ENCODE assay signal across 16 cellular contexts in genomic region chr18:32284284-32284683, GRCh38.
"Had no signal": no experiment of that assay in that cellular context is flagged by ENCODE, and none has a peak within 500 bp of the region (broad histone marks: within the 10 kb centered on the region; RNA-seq: fewer than 3 reads in every experiment).

No MANE protein-coding gene starts in this region.

- H3K27ac Mint-ChIP-seq: activated B cell treated with CpG ODN at 0.5 μM for 24 hours; activated CD4-positive, alpha-beta memory T cell treated with anti-CD3 and anti-CD28 coated beads for 36 hours; activated CD8-positive, alpha-beta memory T cell treated with anti-CD3 and anti-CD28 coated beads, Interleukin-2, amount 10 ng/mL, durations not matched to agents 7 days and 5 days; activated naive CD8-positive, alpha-beta T cell treated with anti-CD3 and anti-CD28 coated beads for 36 hours; nephron; T-helper 2 cell treated with Interferon-gamma antibody and Interleukin-4, amounts not matched to agents 5 μg/mL and 100 μg/mL, for 36 hours had no signal

- H3K9me3 ChIP-seq: breast epithelium had no signal

- H3K4me3 Mint-ChIP-seq: activated B cell treated with CpG ODN at 0.5 μM for 24 hours; activated CD4-positive, alpha-beta memory T cell treated with anti-CD3 and anti-CD28 coated beads for 36 hours; activated CD8-positive, alpha-beta memory T cell treated with anti-CD3 and anti-CD28 coated beads, Interleukin-2, amount 10 ng/mL, durations not matched to agents 7 days and 5 days; activated naive CD8-positive, alpha-beta T cell treated with anti-CD3 and anti-CD28 coated beads for 36 hours; nephron; T-helper 2 cell treated with Interferon-gamma antibody and Interleukin-4, amounts not matched to agents 5 μg/mL and 100 μg/mL, for 36 hours had no signal

- H3K27me3 Mint-ChIP-seq: activated B cell treated with CpG ODN at 0.5 μM for 24 hours; activated CD8-positive, alpha-beta memory T cell treated with anti-CD3 and anti-CD28 coated beads, Interleukin-2, amount 10 ng/mL, durations not matched to agents 7 days and 5 days had no signal

- H3K9me3 Mint-ChIP-seq: activated B cell treated with CpG ODN at 0.5 μM for 24 hours; activated CD4-positive, alpha-beta memory T cell treated with anti-CD3 and anti-CD28 coated beads for 36 hours; activated naive CD8-positive, alpha-beta T cell treated with anti-CD3 and anti-CD28 coated beads for 36 hours; nephron; T-helper 2 cell treated with Interferon-gamma antibody and Interleukin-4, amounts not matched to agents 5 μg/mL and 100 μg/mL, for 36 hours had no signal

- ATAC-seq: activated CD8-positive, alpha-beta memory T cell treated with anti-CD3 and anti-CD28 coated beads, Interleukin-2, amount 10 ng/mL, durations not matched to agents 7 days and 5 days; esophagus mucosa; left lobe of liver; stimulated activated naive CD8-positive, alpha-beta T cell treated with anti-CD3 and anti-CD28 coated beads, Interleukin-15, Interleukin-2, amounts not matched to agents 100 U/mL and 50 U/mL, for 24 hours had no signal

- H3K4me1 Mint-ChIP-seq: activated B cell treated with CpG ODN at 0.5 μM for 24 hours; activated CD8-positive, alpha-beta memory T cell treated with anti-CD3 and anti-CD28 coated beads, Interleukin-2, amount 10 ng/mL, durations not matched to agents 7 days and 5 days; activated naive CD8-positive, alpha-beta T cell treated with anti-CD3 and anti-CD28 coated beads for 36 hours had no signal

- H3K4me3 ChIP-seq: breast epithelium, lung had no signal

- H3K27me3 ChIP-seq: breast epithelium had no signal

- H3K4me1 ChIP-seq: breast epithelium had no signal

- DNase-seq: activated B cell treated with CpG ODN at 0.5 μM for 24 hours; activated CD4-positive, alpha-beta memory T cell treated with anti-CD3 and anti-CD28 coated beads for 36 hours; activated CD4-positive, alpha-beta T cell treated with anti-CD3 and anti-CD28 coated beads for 4 hours; activated CD8-positive, alpha-beta memory T cell treated with anti-CD3 and anti-CD28 coated beads, Interleukin-2, amount 10 ng/mL, durations not matched to agents 7 days and 5 days; activated naive CD8-positive, alpha-beta T cell treated with anti-CD3 and anti-CD28 coated beads for 36 hours; amniotic stem cell; effector CD4-positive, alpha-beta T cell; midbrain; stimulated activated naive CD8-positive, alpha-beta T cell treated with anti-CD3 and anti-CD28 coated beads, Interleukin-15, Interleukin-2, amounts not matched to agents 100 U/mL and 50 U/mL, for 24 hours; trophoblast cell had no signal

- H3K36me3 Mint-ChIP-seq: activated CD4-positive, alpha-beta memory T cell treated with anti-CD3 and anti-CD28 coated beads for 36 hours; activated CD8-positive, alpha-beta memory T cell treated with anti-CD3 and anti-CD28 coated beads, Interleukin-2, amount 10 ng/mL, durations not matched to agents 7 days and 5 days; activated naive CD8-positive, alpha-beta T cell treated with anti-CD3 and anti-CD28 coated beads for 36 hours had no signal

- H3K36me3 ChIP-seq: breast epithelium had no signal

- H3K27ac ChIP-seq: breast epithelium had no signal
